Comparison of ENCODE assay signal across 11 cellular contexts in the genomic region with DNA sequence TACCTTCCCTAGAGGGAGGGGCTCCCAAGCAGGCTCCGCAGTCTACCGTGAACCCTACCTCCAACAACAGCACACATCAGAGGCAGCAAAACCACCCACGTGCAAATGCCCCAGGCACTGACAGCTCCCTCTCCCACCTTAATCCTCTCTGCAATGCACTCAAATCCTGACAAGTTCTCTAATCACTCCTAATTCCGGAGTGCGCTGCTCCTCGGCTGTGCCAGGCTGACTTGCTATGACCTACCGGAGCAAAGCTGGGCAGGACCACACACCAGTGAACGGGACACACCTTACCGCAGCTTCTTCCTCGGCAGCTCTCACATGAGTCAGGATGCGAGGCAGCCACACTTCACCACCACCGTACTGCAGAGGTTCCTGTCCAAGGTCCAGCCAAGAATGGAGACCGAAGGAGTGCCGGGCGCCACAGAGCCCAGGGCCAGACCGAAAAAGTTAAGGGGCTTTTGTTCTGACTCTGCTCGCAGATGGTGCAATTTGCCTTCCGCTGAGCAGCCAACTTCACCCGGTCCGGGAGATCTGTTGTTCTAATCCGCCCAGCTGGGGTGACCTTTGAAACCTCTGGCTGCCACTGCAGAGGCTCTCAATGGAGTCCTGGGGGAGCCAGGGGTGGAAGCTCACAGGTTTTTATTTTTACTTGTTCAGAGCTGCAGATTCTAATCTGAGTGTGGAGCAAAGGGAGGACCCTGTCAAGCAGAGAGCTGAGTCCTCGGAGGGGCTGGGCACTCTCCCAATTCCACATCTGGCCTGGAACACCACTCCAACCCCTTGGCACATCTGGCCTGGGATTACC.
A peak's percentile ranks its signal among the peaks of the same experiment; 100 is the strongest.
DNase-seq lines count a peak whose midpoint lies in the region; ATAC-seq and TF ChIP-seq lines count a peak whose summit lies in the region.
"Had no signal": no experiment of that assay in that cellular context is flagged by ENCODE, and none has a peak within 500 bp of the region (broad histone marks: within the 10 kb centered on the region; RNA-seq: fewer than 3 reads in every experiment).

No MANE protein-coding gene starts in this region.

- H3K23ac ChIP-seq in neuronal stem cell (ENCODE audit: low read depth, low read length, poor library complexity) = no peak overlapping the region

- H3K4me1 ChIP-seq in Peyer's patch (peaks cover 0 to 8% (median 0%) of the 10 kb centered on the region in 4 donors), neuronal stem cell (ENCODE audit: control insufficient read depth in 2 of 2, insufficient read depth in 1 of 2, low read depth in 1 of 2, low read length in 2 of 2) (peaks cover 17 to 21% of the 10 kb centered on the region in 2 donors), gastrocnemius medialis (no peaks in the 10 kb centered on the region)

- WGBS in neuronal stem cell (ENCODE audit: extremely low coverage in 2 of 2, insufficient read length in 2 of 2, insufficient replicate concordance in 1 of 2), 2 donors = no CpG with 5 or more reads among the region's 22 CpGs

- H3K36me3 ChIP-seq in Peyer's patch (no peaks in the 10 kb centered on the region), neuronal stem cell (replicated peaks in 1 of 2; ENCODE audit: control insufficient read depth in 2 of 2, insufficient read depth in 2 of 2, low read length in 2 of 2) (peaks cover 0 to 2% of the 10 kb centered on the region in 2 donors), gastrocnemius medialis (no peaks in the 10 kb centered on the region)

- H3K79me1 ChIP-seq in neuronal stem cell (ENCODE audit: low read depth, low read length) = no peaks in the 10 kb centered on the region

- in situ Hi-C loops in gastrocnemius medialis (cut with MboI; ENCODE audit: low sequenced_read_pairs in 4 of 4) = no loop called here

- H3K4me3 ChIP-seq in Peyer's patch = peak overlapping the region in 3 of 4 donors; percentile 11 to 58 (median 47)
- peak overlapping the region; percentile 7 for H3K4me3 ChIP-seq in fibroblast of mammary gland (ENCODE audit: control insufficient read depth, low read depth, low read length)
- peak overlapping the region; percentile 43 to 62 for H3K4me3 ChIP-seq in neuronal stem cell (ENCODE audit: low read length in 2 of 2)
- no peak overlapping the region for H3K4me3 ChIP-seq in gastrocnemius medialis

- no peak overlapping the region for H3K9ac ChIP-seq in neuronal stem cell (ENCODE audit: low read depth, low read length, poor library complexity)

- DNase-seq in Calu3 (peak; percentile 40), Peyer's patch (peak in 2 of 3 donors; percentile 77 to 79), fibroblast of mammary gland (ENCODE audit: low read depth) (peak; percentile 62), neuronal stem cell (ENCODE audit: low spot score) (peak; percentile 73), NCI-H2196 (lab: John Stamatoyannopoulos, UW; ENCODE audit: unreplicated experiment) (no peak), AML-193 (lab: John Stamatoyannopoulos, UW) (no peak), gastrocnemius medialis (no peak)
- DNase-seq: activated CD4-positive, alpha-beta memory T cell treated with anti-CD3 and anti-CD28 coated beads, Interleukin-2, amount 10 ng/mL, durations not matched to agents 7 days and 5 days; DMS79; NCI-H1417 had no signal

- no peak overlapping the region for H2BK5ac ChIP-seq in neuronal stem cell (ENCODE audit: low read length)

- no peak overlapping the region for H4K8ac ChIP-seq in neuronal stem cell (ENCODE audit: low read depth, low read length)

- no TSS peak for BruUV-seq in Calu3 (replicated peaks; lab: Mats Ljungman, UMichigan)

- peak; percentile 30 to 50 for TF ChIP-seq POLR2A in Peyer's patch (IDR thresholded peaks at IDR 0.05)
- TF ChIP-seq POLR2A in gastrocnemius medialis (IDR thresholded peaks at IDR 0.05) = no peak

- peak overlapping the region in 3 of 4 donors; percentile 9 to 80 (median 68) for H3K27ac ChIP-seq in Peyer's patch
- peak overlapping the region; percentile 88 for H3K27ac ChIP-seq in neuronal stem cell (replicated peaks; ENCODE audit: low read length)
- no peak overlapping the region for H3K27ac ChIP-seq in gastrocnemius medialis

- no peaks in the 10 kb centered on the region for H3K27me3 Mint-ChIP-seq in Calu3 (ENCODE audit: unreplicated experiment)

- no peak overlapping the region for H2BK15ac ChIP-seq in neuronal stem cell (ENCODE audit: low read length)

- intact Hi-C loops in Calu3 (cut with micrococcal nuclease; ENCODE audit: unreplicated experiment) (no loop called here), gastrocnemius medialis (cut with DNase I; ENCODE audit: low total_unique reads) (no loop called here)

- H2BK120ac ChIP-seq in neuronal stem cell (ENCODE audit: low read depth, low read length) = no peak overlapping the region

- H3K9me3 ChIP-seq in Peyer's patch = no peaks in the 10 kb centered on the region
- H3K9me3 ChIP-seq in neuronal stem cell (replicated peaks in 1 of 2; ENCODE audit: control insufficient read depth in 2 of 2, insufficient read depth in 1 of 2, low read depth in 1 of 2, low read length in 2 of 2) = no peaks in the 10 kb centered on the region
- H3K9me3 ChIP-seq in gastrocnemius medialis = no peaks in the 10 kb centered on the region

- no peak overlapping the region for H3K14ac ChIP-seq in neuronal stem cell (ENCODE audit: low read length)

- peak overlapping the region; percentile 29 for H3K18ac ChIP-seq in neuronal stem cell (ENCODE audit: low read length)

- H2AFZ ChIP-seq in neuronal stem cell (ENCODE audit: low read length) = peak overlapping the region; percentile 86

- no peaks in the 10 kb centered on the region for H3K36me3 Mint-ChIP-seq in Calu3 (ENCODE audit: insufficient read depth, unreplicated experiment)

- no peaks in the 10 kb centered on the region for H3K27me3 ChIP-seq in Peyer's patch
- H3K27me3 ChIP-seq in neuronal stem cell (ENCODE audit: control insufficient read depth in 3 of 3, insufficient read depth in 3 of 3, low read depth in 1 of 3, low read length in 3 of 3) = no peaks in the 10 kb centered on the region
- no peaks in the 10 kb centered on the region for H3K27me3 ChIP-seq in gastrocnemius medialis

- CTCF ChIA-PET in Calu3 (lab: Charles Lee) = no interaction called here

- ATAC-seq in HG02759 (IDR thresholded peaks at IDR 0.05; ENCODE audit: unreplicated experiment) (no peak), gastrocnemius medialis (no peak)

- H3K9me3 Mint-ChIP-seq in Calu3 (ENCODE audit: low read depth, unreplicated experiment) = no peaks in the 10 kb centered on the region
- H3K9me3 Mint-ChIP-seq: activated CD4-positive, alpha-beta memory T cell treated with anti-CD3 and anti-CD28 coated beads, Interleukin-2, amount 10 ng/mL, durations not matched to agents 7 days and 5 days had no signal

- H3K4me2 ChIP-seq in neuronal stem cell (ENCODE audit: insufficient read depth, low read length, poor library complexity, severe bottlenecking) = peak overlapping the region; percentile 54

- no peak overlapping the region for H4K91ac ChIP-seq in neuronal stem cell (ENCODE audit: low read depth, low read length, poor library complexity)

- TF ChIP-seq CTCF in Calu3 (IDR thresholded peaks at IDR 0.05; ENCODE audit: unreplicated experiment) = no peak
- no peak for TF ChIP-seq CTCF in Peyer's patch (IDR thresholded peaks at IDR 0.05)
- no peak for TF ChIP-seq CTCF in fibroblast of mammary gland (conservative IDR thresholded peaks at IDR 0.05; ENCODE audit: control insufficient read depth, insufficient read depth, low read depth, low read length)
- no peak for TF ChIP-seq CTCF in gastrocnemius medialis (IDR thresholded peaks at IDR 0.05 in 4 of 5, conservative IDR thresholded peaks at IDR 0.05 in 1 of 5)

- H3K4ac ChIP-seq in neuronal stem cell (ENCODE audit: low read length) = no peak overlapping the region

- no peak overlapping the region for H3K27ac Mint-ChIP-seq in Calu3 (ENCODE audit: unreplicated experiment)
- H3K27ac Mint-ChIP-seq: activated CD4-positive, alpha-beta memory T cell treated with anti-CD3 and anti-CD28 coated beads, Interleukin-2, amount 10 ng/mL, durations not matched to agents 7 days and 5 days had no signal

- peak overlapping the region; percentile 60 for H3K4me3 Mint-ChIP-seq in Calu3 (ENCODE audit: low read depth, unreplicated experiment)
- H3K4me3 Mint-ChIP-seq: activated CD4-positive, alpha-beta memory T cell treated with anti-CD3 and anti-CD28 coated beads, Interleukin-2, amount 10 ng/mL, durations not matched to agents 7 days and 5 days had no signal

- H2AK5ac ChIP-seq in neuronal stem cell (ENCODE audit: low read depth, low read length) = no peak overlapping the region

- peaks cover 12% of the 10 kb centered on the region for H3K4me1 Mint-ChIP-seq in Calu3 (ENCODE audit: low read depth, unreplicated experiment)
- H3K4me1 Mint-ChIP-seq: activated CD4-positive, alpha-beta memory T cell treated with anti-CD3 and anti-CD28 coated beads, Interleukin-2, amount 10 ng/mL, durations not matched to agents 7 days and 5 days had no signal

- no peak overlapping the region for H2BK12ac ChIP-seq in neuronal stem cell (ENCODE audit: low read length)

Comparison
In these comparisons a context has a peak if more than half of its experiments do, and no peak if none do; other contexts are left out.
1. DNase-seq: peak in Calu3 (single experiment), Peyer's patch (2 of 3), fibroblast of mammary gland (single experiment) and neuronal stem cell (single experiment); none in NCI-H2196 (single experiment), AML-193 (0 of 2) and gastrocnemius medialis (0 of 2).
2. H3K27ac ChIP-seq: peak in Peyer's patch (3 of 4) and neuronal stem cell (single experiment); none in gastrocnemius medialis (0 of 4).
3. H3K4me3 ChIP-seq: peak in Peyer's patch (3 of 4), fibroblast of mammary gland (single experiment) and neuronal stem cell (2 of 2); none in gastrocnemius medialis (0 of 4).
4. POLR2A ChIP-seq: peak in Peyer's patch (2 of 2); none in gastrocnemius medialis (0 of 2).